1 cellular context compared by ENCODE assay signal in genomic region chr15:29677450-29677849, GRCh38.
TF ChIP-seq lines count a peak whose summit lies in the region.

No MANE protein-coding gene starts in this region.

TF ChIP-seq in H1, 55 proteins besides CTCF, POLR2A, EP300 and RAD21:
- TF ChIP-seq SP2 (IDR thresholded peaks at IDR 0.05; ENCODE audit: low read length) (no peak), EZH2 (IDR thresholded peaks at IDR 0.05; ENCODE audit: low read depth, low read length, severe bottlenecking) (no peak), JUND (IDR thresholded peaks at IDR 0.05; ENCODE audit: low read length) (no peak), NRF1 (IDR thresholded peaks at IDR 0.05; ENCODE audit: low read depth, low read length) (no peak), CREB1 (IDR thresholded peaks at IDR 0.05) (no peak), SIX5 (IDR thresholded peaks at IDR 0.05; ENCODE audit: low read depth, low read length) (no peak), CBX8 (IDR thresholded peaks at IDR 0.05; ENCODE audit: borderline replicate concordance, low read depth, low read length) (no peak), HDAC2 (IDR thresholded peaks at IDR 0.05; ENCODE audit: borderline replicate concordance in 1 of 2, low read depth in 2 of 2, low read length in 2 of 2) (no peak)
- TF ChIP-seq, protein P1, sequence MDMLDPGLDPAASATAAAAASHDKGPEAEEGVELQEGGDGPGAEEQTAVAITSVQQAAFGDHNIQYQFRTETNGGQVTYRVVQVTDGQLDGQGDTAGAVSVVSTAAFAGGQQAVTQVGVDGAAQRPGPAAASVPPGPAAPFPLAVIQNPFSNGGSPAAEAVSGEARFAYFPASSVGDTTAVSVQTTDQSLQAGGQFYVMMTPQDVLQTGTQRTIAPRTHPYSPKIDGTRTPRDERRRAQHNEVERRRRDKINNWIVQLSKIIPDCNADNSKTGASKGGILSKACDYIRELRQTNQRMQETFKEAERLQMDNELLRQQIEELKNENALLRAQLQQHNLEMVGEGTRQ (IDR thresholded peaks at IDR 0.05; ENCODE audit: low read length) = no peak
TF ChIP-seq in H1: peak in this region for 0.
